ENCODE assay signal across 8 cellular contexts in the genomic region with DNA sequence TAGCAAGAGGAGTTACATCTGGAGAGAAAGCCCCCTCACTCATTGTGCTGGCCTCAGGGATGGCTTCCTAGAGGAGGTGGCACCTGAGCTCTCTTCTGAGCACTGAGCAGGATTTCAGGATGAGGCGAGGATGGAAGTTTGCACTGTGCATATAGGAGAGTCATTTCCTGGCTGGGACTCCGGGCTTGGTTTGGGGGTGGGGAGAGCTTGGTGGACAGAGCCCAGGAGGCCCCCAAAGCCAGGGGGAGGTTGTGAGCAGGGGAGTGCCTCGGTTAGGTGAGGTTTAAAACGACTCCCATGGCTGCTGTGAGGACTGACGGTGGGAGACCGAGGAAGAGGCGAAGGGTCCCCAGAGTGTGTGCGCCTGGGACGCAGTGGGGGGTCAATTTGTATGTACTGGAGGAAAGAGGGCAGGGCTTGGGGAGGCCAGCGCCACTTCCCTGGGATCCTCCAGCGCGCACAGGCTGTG. TPM values are rescaled to one million over a fixed set of nuclear protein-coding genes. Genes with fewer than 3 reads are reported as not detected.
DNase-seq lines count a peak whose midpoint lies in the region; ATAC-seq and TF ChIP-seq lines count a peak whose summit lies in the region.

No MANE protein-coding gene starts in this region.

- no peak for ATAC-seq in naive thymus-derived CD4-positive, alpha-beta T cell

- H3K27me3 Mint-ChIP-seq in naive thymus-derived CD4-positive, alpha-beta T cell = peaks cover 0 to 7% (median 0%) of the 10 kb centered on the region in 5 donors

- H3K9me3 ChIP-seq in AG04450 (ENCODE audit: control insufficient read depth, insufficient read depth, low read length) (no peaks in the 10 kb centered on the region; the same call in 1 of the 2 replicates), HUES48 (ENCODE audit: control insufficient read depth, insufficient read depth, low read length) (no peaks in the 10 kb centered on the region)
- H3K9me3 ChIP-seq in naive thymus-derived CD4-positive, alpha-beta T cell (ENCODE audit: control insufficient read depth in 2 of 3, low read length in 3 of 3) = no peaks in the 10 kb centered on the region

- H3K9me3 Mint-ChIP-seq in naive thymus-derived CD4-positive, alpha-beta T cell = no peaks in the 10 kb centered on the region

- H3K9ac ChIP-seq in HUES48 (ENCODE audit: low read depth, low read length) = no peak overlapping the region

- CTCF ChIA-PET in AG04450 (lab: Charles Lee) = interaction anchor here (2.6 to 2.7 kb wide), 2 partner anchors 22 to 154 kb away, joined by 8 to 12 read pairs; no protein-coding TSS in a partner anchor
- CTCF ChIA-PET in naive thymus-derived CD4-positive, alpha-beta T cell (lab: Charles Lee) = interaction anchor here (0.6 kb wide), 1 partner anchor 136 kb away, joined by 4 read pairs; no protein-coding TSS in a partner anchor

- POLR2A ChIA-PET in AG04450 (lab: Yijun Ruan, JAX) = interaction anchor here (0.7 to 1.1 kb wide), 2 partner anchors 47 to 104 kb away, joined by 3 read pairs; no protein-coding TSS in a partner anchor
- POLR2A ChIA-PET in naive thymus-derived CD4-positive, alpha-beta T cell (lab: Charles Lee) = no interaction called here

- H3K4me1 ChIP-seq in HUES48 (ENCODE audit: control insufficient read depth, insufficient read depth, low read length) = peaks cover 29% of the 10 kb centered on the region
- H3K4me1 ChIP-seq in naive thymus-derived CD4-positive, alpha-beta T cell (ENCODE audit: control insufficient read depth in 2 of 2, insufficient read depth in 2 of 2, low read length in 2 of 2) = peaks cover 18 to 37% of the 10 kb centered on the region in 2 donors

- H3K36me3 Mint-ChIP-seq in naive thymus-derived CD4-positive, alpha-beta T cell = no peaks in the 10 kb centered on the region

- TF ChIP-seq CTCF in AG04450 (IDR thresholded peaks at IDR 0.05; ENCODE audit: low read depth, low read length) = no peak

- H3K4me3 ChIP-seq in AG04450 (ENCODE audit: low read depth, low read length) = peak overlapping the region; percentile 68
- peak overlapping the region; percentile 67 for H3K4me3 ChIP-seq in HUES48 (ENCODE audit: low read depth, low read length)
- H3K4me3 ChIP-seq in naive thymus-derived CD4-positive, alpha-beta T cell (ENCODE audit: low read length) = peak overlapping the region; percentile 49

- DNase-seq in AG04450 (ENCODE audit: low read depth, low spot score) = no peak
- DNase-seq in caudate nucleus (lab: John Stamatoyannopoulos, UW) = no peak
- DNase-seq in naive thymus-derived CD4-positive, alpha-beta T cell = no peak
- DNase-seq in COR-L47 (lab: John Stamatoyannopoulos, UW) = no peak
- DNase-seq in posterior vena cava (ENCODE audit: low spot score) = no peak
- DNase-seq in anterior cingulate cortex (lab: John Stamatoyannopoulos, UW) = no peak
- DNase-seq in kidney glomerular epithelial cell (lab: John Stamatoyannopoulos, UW) = no peak

- no peaks in the 10 kb centered on the region for H3K36me3 ChIP-seq in HUES48 (ENCODE audit: control insufficient read depth, insufficient read depth, low read length)
- H3K36me3 ChIP-seq in naive thymus-derived CD4-positive, alpha-beta T cell (ENCODE audit: control insufficient read depth in 2 of 3, insufficient read depth in 3 of 3, low read length in 3 of 3) = no peaks in the 10 kb centered on the region

- H3K27me3 ChIP-seq in AG04450 (ENCODE audit: control insufficient read depth, insufficient read depth, low read length) = no peaks in the 10 kb centered on the region
- H3K27me3 ChIP-seq in HUES48 (ENCODE audit: control insufficient read depth, insufficient read depth, low read length) = no peaks in the 10 kb centered on the region; the same call in 1 of the 2 replicates
- H3K27me3 ChIP-seq in naive thymus-derived CD4-positive, alpha-beta T cell (ENCODE audit: control insufficient read depth in 2 of 2, insufficient read depth in 2 of 2, low read length in 2 of 2) = no peaks in the 10 kb centered on the region

- H3K4me3 Mint-ChIP-seq in naive thymus-derived CD4-positive, alpha-beta T cell = peak overlapping the region; percentile 77 to 90 (median 86)

- intact Hi-C loops in naive thymus-derived CD4-positive, alpha-beta T cell (cut with micrococcal nuclease) = loop anchor here (1.0 to 5.0 kb wide), 6 partner anchors 19 to 476 kb away; a partner anchor contains a TSS
- intact Hi-C loops in posterior vena cava (cut with DNase I) = no loop called here

- peak overlapping the region; percentile 25 to 90 (median 86) for H3K27ac Mint-ChIP-seq in naive thymus-derived CD4-positive, alpha-beta T cell

- H3K4me1 Mint-ChIP-seq in naive thymus-derived CD4-positive, alpha-beta T cell = peaks cover 35 to 60% (median 49%) of the 10 kb centered on the region in 7 donors

- no peak overlapping the region for H3K27ac ChIP-seq in AG04450 (ENCODE audit: low read depth, low read length)
- H3K27ac ChIP-seq in HUES48 (ENCODE audit: low read depth, low read length) = no peak overlapping the region
- H3K27ac ChIP-seq in caudate nucleus (ENCODE audit: low read depth, low read length) = peak overlapping the region; percentile 71
- H3K27ac ChIP-seq in naive thymus-derived CD4-positive, alpha-beta T cell (ENCODE audit: low read depth, low read length) = peak overlapping the region; percentile 57

RNA-seq across cellular contexts. Expression of a gene that starts 1.2 kb away (rescaled TPM):
- polyA plus RNA-seq in AG04450 (2011; rRNA removed) = 2.8 and 3.3 TPM in 2 replicates
- 4.7 and 4.8 TPM in 2 replicates for polyA minus RNA-seq in AG04450 (2011; rRNA and poly(A)+ RNA removed)
- 10 to 100 TPM in 2 of 5 experiments, 1 to 10 TPM in 3; 4.8 to 12.5 (median 6.3) TPM for total RNA-seq in naive thymus-derived CD4-positive, alpha-beta T cell
- 1 to 10 TPM; 2.3 to 3.2 TPM for polyA plus RNA-seq in naive thymus-derived CD4-positive, alpha-beta T cell
- 10 to 100 TPM in 1 of 2 donors, 1 to 10 TPM in 1; 7.1 to 11.8 TPM for total RNA-seq in posterior vena cava

RNA-seq across cellular contexts. Expression of a gene that starts 24.6 kb away (rescaled TPM):
- 0.05 TPM in 1 of 2 replicates, not detected in the other for polyA plus RNA-seq in AG04450 (2011; rRNA removed)
- polyA minus RNA-seq in AG04450 (2011; rRNA and poly(A)+ RNA removed) = not detected in 2 replicates
- 10 to 100 TPM in 1 of 5 experiments, 1 to 10 TPM in 1, under 1 TPM in 2, not detected in 1; 0.27 to 53.7 (median 2.7) TPM for total RNA-seq in naive thymus-derived CD4-positive, alpha-beta T cell
- not detected for polyA plus RNA-seq in naive thymus-derived CD4-positive, alpha-beta T cell
- 100 to 1,000 TPM in 1 of 2 donors, 10 to 100 TPM in 1; 71.0 to 115 TPM for total RNA-seq in posterior vena cava

RNA-seq across cellular contexts. Expression of a gene that starts 45.6 kb away (rescaled TPM):
- 19.4 and 28.5 TPM in 2 replicates for polyA plus RNA-seq in AG04450 (2011; rRNA removed)
- polyA minus RNA-seq in AG04450 (2011; rRNA and poly(A)+ RNA removed) = 10.6 and 16.9 TPM in 2 replicates
- 10 to 100 TPM; 40.6 to 49.4 (median 46.7) TPM for total RNA-seq in naive thymus-derived CD4-positive, alpha-beta T cell
- polyA plus RNA-seq in naive thymus-derived CD4-positive, alpha-beta T cell = 10 to 100 TPM in 1 of 2 donors, 1 to 10 TPM in 1; 7.8 to 14.7 TPM
- total RNA-seq in posterior vena cava = 10 to 100 TPM; 22.3 to 22.8 TPM

Comparison
In these comparisons a context has a peak if more than half of its experiments do, and no peak if none do; other contexts are left out.
1. H3K27ac ChIP-seq: peak in caudate nucleus (single experiment) and naive thymus-derived CD4-positive, alpha-beta T cell (single experiment); none in AG04450 (single experiment) and HUES48 (single experiment).
2. intact Hi-C loops: an anchor here in naive thymus-derived CD4-positive, alpha-beta T cell (1.0 to 5.0 kb wide); none called in posterior vena cava.
3. Peak in every context shown above with its lines, with median percentiles within 50 percentile points of each other: H3K4me3 ChIP-seq.